ENCODE assay signal across 9 cellular contexts in the genomic region with DNA sequence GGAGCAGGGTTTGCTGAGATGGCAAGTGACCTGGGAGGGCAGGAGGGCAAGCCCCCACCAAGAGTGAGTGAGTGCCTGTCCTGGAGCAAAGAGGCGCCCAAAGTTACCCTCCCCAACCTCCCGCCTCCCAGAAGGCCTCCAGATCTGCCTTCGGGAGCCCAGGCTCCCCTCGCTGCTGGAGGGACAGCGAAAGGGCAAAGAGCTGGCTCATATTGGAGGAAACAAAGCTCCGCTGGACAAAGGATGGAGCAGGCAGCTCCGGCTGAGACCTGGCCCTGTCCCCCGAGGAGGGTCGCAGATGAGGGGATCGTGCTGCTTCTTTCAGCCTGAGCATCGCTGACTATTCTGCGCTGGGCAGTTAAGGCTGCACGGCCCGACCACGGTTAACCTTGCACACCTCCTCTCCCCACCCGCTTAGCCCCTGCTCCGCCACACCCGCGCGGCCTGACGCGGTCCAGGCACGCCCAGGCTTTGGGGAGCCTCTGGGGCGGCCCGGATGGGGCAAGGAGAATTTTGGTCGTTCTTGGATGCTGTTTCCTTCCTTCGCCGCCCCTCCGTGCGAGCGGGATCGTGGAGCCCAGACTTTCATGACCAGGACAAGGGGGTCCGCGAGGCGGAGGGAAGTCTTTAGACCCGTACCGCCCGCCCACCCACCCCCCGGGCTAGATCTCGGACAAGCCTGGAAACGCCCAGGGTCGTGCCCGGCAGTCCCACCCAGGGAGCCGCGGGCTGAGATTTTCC. TPM values are rescaled to one million over a fixed set of nuclear protein-coding genes. Genes with fewer than 3 reads are reported as not detected.
A peak's percentile ranks its signal among the peaks of the same experiment; 100 is the strongest.
DNase-seq lines count a peak whose midpoint lies in the region; ATAC-seq, FAIRE-seq and TF ChIP-seq lines count a peak whose summit lies in the region.
"Had no signal": no experiment of that assay in that cellular context is flagged by ENCODE, and none has a peak within 500 bp of the region (broad histone marks: within the 10 kb centered on the region; RNA-seq: fewer than 3 reads in every experiment).

No MANE protein-coding gene starts in this region.

- H3K4me3 Mint-ChIP-seq in CD8-positive, alpha-beta T cell, result peak overlapping the region; percentile 75
- H3K4me3 Mint-ChIP-seq in activated T-helper 2 cell treated with anti-CD3 and anti-CD28 coated beads, Interferon-gamma antibody, Interleukin-2, Interleukin-4, amounts not matched to agents 10 μg/mL and 5 μg/mL and 100 μg/mL, durations not matched to agents 14 hours and 24 hours and 36 hours (ENCODE audit: low read depth), result peak overlapping the region; percentile 48

- CTCF ChIA-PET in CD8-positive, alpha-beta T cell (lab: Charles Lee), result interaction anchor here (0.8 to 1.0 kb wide), 2 partner anchors 9 to 11 kb away, joined by 3 read pairs; partner anchors contain the start of gene DLEC1

- no peak for ATAC-seq in CD8-positive, alpha-beta T cell
- no peak for ATAC-seq in psoas muscle
- ATAC-seq in HG03045 (IDR thresholded peaks at IDR 0.05; ENCODE audit: unreplicated experiment), result no peak

- 15 to 23% (median 18%) methylated on average over 30 to 45 of the region's 45 CpGs for WGBS in psoas muscle, 3 donors

- H3K36me3 Mint-ChIP-seq in CD8-positive, alpha-beta T cell, result peaks cover 4% of the 10 kb centered on the region
- no peaks in the 10 kb centered on the region for H3K36me3 Mint-ChIP-seq in activated T-helper 2 cell treated with anti-CD3 and anti-CD28 coated beads, Interferon-gamma antibody, Interleukin-2, Interleukin-4, amounts not matched to agents 10 μg/mL and 5 μg/mL and 100 μg/mL, durations not matched to agents 14 hours and 24 hours and 36 hours (ENCODE audit: low read depth)

- H3K4me1 ChIP-seq in CD8-positive, alpha-beta T cell (ENCODE audit: insufficient read depth, low read length), result peaks cover 33% of the 10 kb centered on the region
- peaks cover 0 to 41% of the 10 kb centered on the region in 2 donors for H3K4me1 ChIP-seq in right atrium auricular region
- H3K4me1 ChIP-seq in psoas muscle, result peaks cover 5% of the 10 kb centered on the region

- TF ChIP-seq CTCF in CD8-positive, alpha-beta T cell (IDR thresholded peaks at IDR 0.05), result no peak
- TF ChIP-seq CTCF in right atrium auricular region (IDR thresholded peaks at IDR 0.05), result no peak
- TF ChIP-seq CTCF in psoas muscle (IDR thresholded peaks at IDR 0.05), result no peak
- no peak for TF ChIP-seq CTCF in GM10266 (IDR thresholded peaks at IDR 0.05; ENCODE audit: control insufficient read depth, insufficient read depth, low read depth, missing control alignments)

- DNase-seq in CD8-positive, alpha-beta T cell, result peak in 1 of 7 experiments; percentile 49
- DNase-seq in activated T-helper 2 cell treated with anti-CD3 and anti-CD28 coated beads, Interferon-gamma antibody, Interleukin-2, Interleukin-4, amounts not matched to agents 10 μg/mL and 5 μg/mL and 100 μg/mL, durations not matched to agents 14 hours and 24 hours and 36 hours (ENCODE audit: low spot score), result no peak
- DNase-seq in right atrium auricular region (ENCODE audit: low spot score), result no peak
- no peak for DNase-seq in psoas muscle
- no peak for DNase-seq in GM10266 (ENCODE audit: extremely low spot score)
- DNase-seq in GM12891 (ENCODE audit: insufficient read length, low spot score), result no peak
- DNase-seq in NCI-H2107 (lab: John Stamatoyannopoulos, UW), result no peak

- no peaks in the 10 kb centered on the region for H3K9me3 ChIP-seq in CD8-positive, alpha-beta T cell (ENCODE audit: low read length)
- H3K9me3 ChIP-seq in right atrium auricular region (no peaks in the 10 kb centered on the region), psoas muscle (no peaks in the 10 kb centered on the region)

- H3K4me1 Mint-ChIP-seq in CD8-positive, alpha-beta T cell (ENCODE audit: low read depth), result peaks cover 30% of the 10 kb centered on the region
- peaks cover 15% of the 10 kb centered on the region for H3K4me1 Mint-ChIP-seq in activated T-helper 2 cell treated with anti-CD3 and anti-CD28 coated beads, Interferon-gamma antibody, Interleukin-2, Interleukin-4, amounts not matched to agents 10 μg/mL and 5 μg/mL and 100 μg/mL, durations not matched to agents 14 hours and 24 hours and 36 hours (ENCODE audit: low read depth)

- FAIRE-seq in GM12891 (lab: Jason Lieb, UNC), result no peak

- H3K36me3 ChIP-seq in CD8-positive, alpha-beta T cell (ENCODE audit: insufficient read depth, low read length), result no peaks in the 10 kb centered on the region
- H3K36me3 ChIP-seq in right atrium auricular region, result no peaks in the 10 kb centered on the region
- no peaks in the 10 kb centered on the region for H3K36me3 ChIP-seq in psoas muscle (ENCODE audit: insufficient read depth in 1 of 2, low read depth in 1 of 2)

- no peak overlapping the region for H3K27ac Mint-ChIP-seq in CD8-positive, alpha-beta T cell
- H3K27ac Mint-ChIP-seq in activated T-helper 2 cell treated with anti-CD3 and anti-CD28 coated beads, Interferon-gamma antibody, Interleukin-2, Interleukin-4, amounts not matched to agents 10 μg/mL and 5 μg/mL and 100 μg/mL, durations not matched to agents 14 hours and 24 hours and 36 hours, result no peak overlapping the region

- no peaks in the 10 kb centered on the region for H3K9me3 Mint-ChIP-seq in CD8-positive, alpha-beta T cell
- no peaks in the 10 kb centered on the region for H3K9me3 Mint-ChIP-seq in activated T-helper 2 cell treated with anti-CD3 and anti-CD28 coated beads, Interferon-gamma antibody, Interleukin-2, Interleukin-4, amounts not matched to agents 10 μg/mL and 5 μg/mL and 100 μg/mL, durations not matched to agents 14 hours and 24 hours and 36 hours

- H3K27ac ChIP-seq in CD8-positive, alpha-beta T cell (ENCODE audit: low read depth, low read length), result no peak overlapping the region
- H3K27ac ChIP-seq in right atrium auricular region (peak overlapping the region; percentile 85 to 90), psoas muscle (peak overlapping the region; percentile 47)
- H3K27ac ChIP-seq: KMS-11 had no signal

- no peaks in the 10 kb centered on the region for H3K27me3 ChIP-seq in CD8-positive, alpha-beta T cell (ENCODE audit: insufficient read depth, low read length)
- H3K27me3 ChIP-seq in right atrium auricular region (no peaks in the 10 kb centered on the region), psoas muscle (ENCODE audit: insufficient read depth in 3 of 3, low read length in 2 of 3) (peaks cover 0 to 5% (median 4%) of the 10 kb centered on the region in 3 donors)

- TF ChIP-seq POLR2A in GM12891 (IDR thresholded peaks at IDR 0.05; ENCODE audit: low read depth, low read length), result no peak

- H3K4me3 ChIP-seq in CD8-positive, alpha-beta T cell (ENCODE audit: low read depth, low read length), result peak overlapping the region; percentile 44
- H3K4me3 ChIP-seq in right atrium auricular region (peak overlapping the region; percentile 50 to 83), psoas muscle (peak overlapping the region; percentile 79)

- peaks cover 10% of the 10 kb centered on the region for H3K27me3 Mint-ChIP-seq in CD8-positive, alpha-beta T cell (ENCODE audit: low read depth)
- H3K27me3 Mint-ChIP-seq in activated T-helper 2 cell treated with anti-CD3 and anti-CD28 coated beads, Interferon-gamma antibody, Interleukin-2, Interleukin-4, amounts not matched to agents 10 μg/mL and 5 μg/mL and 100 μg/mL, durations not matched to agents 14 hours and 24 hours and 36 hours (ENCODE audit: low read depth), result peaks cover 32% of the 10 kb centered on the region

- POLR2A ChIA-PET in CD8-positive, alpha-beta T cell (lab: Charles Lee), result interaction anchor here (0.6 to 2.7 kb wide), 3 partner anchors 10 to 109 kb away, joined by 3 to 7 read pairs (median 5); partner anchors contain the start of genes ACAA1 and DLEC1

- intact Hi-C loops in CD8-positive, alpha-beta T cell (cut with DNase I, micrococcal nuclease), result loop anchor here in 1 of 2 experiments (1.0 kb wide), 1 partner anchor 11 kb away; the partner anchor contains the start of gene DLEC1
- intact Hi-C loops in activated T-helper 2 cell treated with anti-CD3 and anti-CD28 coated beads, Interferon-gamma antibody, Interleukin-2, Interleukin-4, amounts not matched to agents 10 μg/mL and 5 μg/mL and 100 μg/mL, durations not matched to agents 14 hours and 24 hours and 36 hours (cut with micrococcal nuclease), result no loop called here
- intact Hi-C loops in psoas muscle (cut with DNase I), result no loop called here

TF ChIP-seq in GM12891, 5 proteins besides CTCF, POLR2A, EP300 and RAD21:
- no peak for TF ChIP-seq TAF1 (IDR thresholded peaks at IDR 0.05; ENCODE audit: low read depth, low read length)

RNA-seq across cellular contexts. Expression of gene PLCD1, which starts 0.7 kb away (rescaled TPM):
- total RNA-seq in CD8-positive, alpha-beta T cell, result 10 to 100 TPM; 64.4 to 70.8 TPM
- 4.3 and 6.9 TPM in 2 replicates for total RNA-seq in activated T-helper 2 cell treated with anti-CD3 and anti-CD28 coated beads, Interferon-gamma antibody, Interleukin-2, Interleukin-4, amounts not matched to agents 10 μg/mL and 5 μg/mL and 100 μg/mL, durations not matched to agents 14 hours and 24 hours and 36 hours
- total RNA-seq in right atrium auricular region (10 to 100 TPM in 1 of 2 donors, 1 to 10 TPM in 1; 8.7 to 15.5 TPM), psoas muscle (1 to 10 TPM; 2.4 to 7.9 (median 4.9) TPM)
- polyA plus RNA-seq in psoas muscle, result 1 to 10 TPM; 3.0 to 5.6 (median 4.8) TPM
- 2.2 TPM for polyA plus RNA-seq in GM12891 (2012; ENCODE audit: low read depth, missing spikeins)

RNA-seq across cellular contexts. Expression of gene DLEC1, which starts 10.2 kb away (rescaled TPM):
- 1 to 10 TPM; 1.8 to 1.9 TPM for total RNA-seq in CD8-positive, alpha-beta T cell
- 0.02 and 0.16 TPM in 2 replicates for total RNA-seq in activated T-helper 2 cell treated with anti-CD3 and anti-CD28 coated beads, Interferon-gamma antibody, Interleukin-2, Interleukin-4, amounts not matched to agents 10 μg/mL and 5 μg/mL and 100 μg/mL, durations not matched to agents 14 hours and 24 hours and 36 hours
- total RNA-seq in right atrium auricular region, result under 1 TPM; 0.22 to 0.35 TPM
- total RNA-seq in psoas muscle, result under 1 TPM in 2 of 4 donors, not detected in 2; 0.04 to 0.09 TPM
- polyA plus RNA-seq in psoas muscle, result under 1 TPM; 0.01 to 0.09 (median 0.05) TPM
- polyA plus RNA-seq in GM12891 (2012; ENCODE audit: low read depth, missing spikeins), result 0.08 TPM

RNA-seq across cellular contexts. Expression of gene VILL, which starts 38.2 kb away (rescaled TPM):
- 10 to 100 TPM; 19.0 to 19.6 TPM for total RNA-seq in CD8-positive, alpha-beta T cell
- total RNA-seq in activated T-helper 2 cell treated with anti-CD3 and anti-CD28 coated beads, Interferon-gamma antibody, Interleukin-2, Interleukin-4, amounts not matched to agents 10 μg/mL and 5 μg/mL and 100 μg/mL, durations not matched to agents 14 hours and 24 hours and 36 hours, result 11.8 and 12.8 TPM in 2 replicates
- total RNA-seq in right atrium auricular region, result 10 to 100 TPM in 1 of 2 donors, 1 to 10 TPM in 1; 4.2 to 12.2 TPM
- 1 to 10 TPM in 1 of 4 donors, under 1 TPM in 3; 0.75 to 2.1 (median 0.87) TPM for total RNA-seq in psoas muscle
- 1 to 10 TPM in 1 of 3 donors, under 1 TPM in 2; 0.65 to 1.3 (median 0.96) TPM for polyA plus RNA-seq in psoas muscle
- polyA plus RNA-seq in GM12891 (2012; ENCODE audit: low read depth, missing spikeins), result 3.5 TPM
